In the genomic region with DNA sequence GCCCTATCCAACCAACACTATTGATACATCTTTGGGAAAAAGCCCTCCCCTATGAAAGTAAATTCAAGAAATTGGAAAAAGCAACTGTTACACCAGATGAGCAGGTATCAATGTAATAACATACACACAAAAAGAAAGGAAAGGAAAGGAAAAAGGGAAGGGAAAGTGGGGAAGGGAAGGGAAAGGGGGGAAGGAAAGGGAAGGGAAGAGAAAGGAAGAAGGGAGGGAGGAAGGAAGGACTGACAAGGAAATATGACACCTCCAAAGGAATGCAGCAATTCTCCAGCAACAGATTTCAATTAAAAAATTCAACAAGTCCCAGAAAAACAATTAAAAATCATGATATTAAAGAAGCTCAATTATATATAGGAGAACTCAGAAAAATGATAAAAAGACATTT, we compare ENCODE assay signal across 40 cellular contexts.
"Had no signal": no experiment of that assay in that cellular context is flagged by ENCODE, and none has a peak within 500 bp of the region (broad histone marks: within the 10 kb centered on the region; RNA-seq: fewer than 3 reads in every experiment).

No MANE protein-coding gene starts in this region.

- ATAC-seq: activated naive CD4-positive, alpha-beta T cell treated with anti-CD3 and anti-CD28 coated beads, Interleukin-2, amount 50 U/mL, for 72 hours; activated naive CD8-positive, alpha-beta T cell treated with anti-CD3 and anti-CD28 coated beads, Interleukin-2, amount 50 U/mL, for 24 hours; activated T-cell treated with anti-CD3 and anti-CD28 coated beads, Interleukin-2, amount 50 U/mL, for 4 hours; activated T-cell treated with anti-CD3 and anti-CD28 coated beads, Interleukin-2, amount 50 U/mL, for 72 hours; activated T-helper 17 cell treated with anti-CD3 and anti-CD28 coated beads, Interleukin-2, amount 50 U/mL, for 72 hours; body of pancreas had no signal

- DNase-seq: activated effector memory CD4-positive, alpha-beta T cell treated with anti-CD3 and anti-CD28 coated beads, Interleukin-2, amount 50 U/mL, for 16 hours; activated effector memory CD4-positive, alpha-beta T cell treated with Interleukin-2 at 50 U/mL for 16 hours; activated gamma-delta T cell; activated gamma-delta T cell treated with Interleukin-2 at 50 U/mL for 16 hours; activated naive CD4-positive, alpha-beta T cell; activated naive CD4-positive, alpha-beta T cell treated with anti-CD3 and anti-CD28 coated beads for 36 hours; activated naive CD4-positive, alpha-beta T cell treated with anti-CD3 and anti-CD28 coated beads, Interleukin-2, amount 10 ng/mL, durations not matched to agents 7 days and 5 days; activated naive CD4-positive, alpha-beta T cell treated with anti-CD3 and anti-CD28 coated beads, Interleukin-2, amount 50 U/mL, for 16 hours; activated naive CD4-positive, alpha-beta T cell treated with Interleukin-2 at 50 U/mL for 16 hours; activated naive CD8-positive, alpha-beta T cell treated with anti-CD3 and anti-CD28 coated beads for 36 hours; activated naive CD8-positive, alpha-beta T cell treated with anti-CD3 and anti-CD28 coated beads, Interleukin-2, amount 10 ng/mL, durations not matched to agents 7 days and 5 days; activated naive CD8-positive, alpha-beta T cell treated with anti-CD3 and anti-CD28 coated beads, Interleukin-2, amount 50 U/mL, for 24 hours; activated T-cell treated with anti-CD3 and anti-CD28 coated beads, Interleukin-2, amount 50 U/mL, for 1 hour; activated T-cell treated with anti-CD3 and anti-CD28 coated beads, Interleukin-2, amount 50 U/mL, for 24 hours; activated T-cell treated with anti-CD3 and anti-CD28 coated beads, Interleukin-2, amount 50 U/mL, for 4 hours; activated T-cell treated with anti-CD3 and anti-CD28 coated beads, Interleukin-2, amount 50 U/mL, for 48 hours; activated T-cell treated with anti-CD3 and anti-CD28 coated beads, Interleukin-2, amount 50 U/mL, for 72 hours; adrenal gland; amniotic stem cell; amygdala; anterior cingulate cortex; aorta; body of pancreas; brain microvascular endothelial cell; caudate nucleus; central memory CD4-positive, alpha-beta T cell; cerebellar nuclear complex had no signal

- H3K36me3 Mint-ChIP-seq: activated naive CD4-positive, alpha-beta T cell treated with anti-CD3 and anti-CD28 coated beads, Interleukin-2, amount 10 ng/mL, durations not matched to agents 7 days and 5 days; activated naive CD4-positive, alpha-beta T cell treated with anti-CD3 and anti-CD28 coated beads, Interleukin-2, amount 50 U/mL, for 24 hours; activated naive CD4-positive, alpha-beta T cell treated with anti-CD3 and anti-CD28 coated beads, Interleukin-2, amount 50 U/mL, for 72 hours; activated naive CD8-positive, alpha-beta T cell; activated naive CD8-positive, alpha-beta T cell treated with anti-CD3 and anti-CD28 coated beads for 36 hours; activated naive CD8-positive, alpha-beta T cell treated with anti-CD3 and anti-CD28 coated beads, Interleukin-2, amount 10 ng/mL, durations not matched to agents 7 days and 5 days; brain had no signal

- H3K4me3 Mint-ChIP-seq: activated naive CD4-positive, alpha-beta T cell treated with anti-CD3 and anti-CD28 coated beads for 36 hours; activated naive CD4-positive, alpha-beta T cell treated with anti-CD3 and anti-CD28 coated beads, Interleukin-2, amount 10 ng/mL, durations not matched to agents 7 days and 5 days; activated naive CD4-positive, alpha-beta T cell treated with anti-CD3 and anti-CD28 coated beads, Interleukin-2, amount 50 U/mL, for 24 hours; activated naive CD8-positive, alpha-beta T cell; activated naive CD8-positive, alpha-beta T cell treated with anti-CD3 and anti-CD28 coated beads for 36 hours; activated naive CD8-positive, alpha-beta T cell treated with anti-CD3 and anti-CD28 coated beads, Interleukin-2, amount 10 ng/mL, durations not matched to agents 7 days and 5 days; activated naive CD8-positive, alpha-beta T cell treated with anti-CD3 and anti-CD28 coated beads, Interleukin-2, amount 50 U/mL, for 24 hours; activated T-cell treated with anti-CD3 and anti-CD28 coated beads, Interleukin-2, amount 50 U/mL, for 24 hours; activated T-cell treated with anti-CD3 and anti-CD28 coated beads, Interleukin-2, amount 50 U/mL, for 4 hours; activated T-cell treated with anti-CD3 and anti-CD28 coated beads, Interleukin-2, amount 50 U/mL, for 72 hours; activated T-helper 1 cell treated with anti-CD3 and anti-CD28 coated beads, Interleukin-12 subunit alpha, Interleukin-12 subunit beta, Interleukin-2, Interleukin-4 antibody, amounts not matched to agents 30 ng/mL and 10 ng/mL and 1 ng/mL, durations not matched to agents 14 hours and 24 hours and 36 hours; activated T-helper 17 cell treated with anti-CD3 and anti-CD28 coated beads, Interleukin-2, amount 50 U/mL, for 72 hours; brain; central memory CD8-positive, alpha-beta T cell had no signal

- H3K9me3 ChIP-seq: adrenal gland, ascending aorta, body of pancreas had no signal

- H3K27me3 ChIP-seq: adrenal gland, ascending aorta, body of pancreas, brain microvascular endothelial cell, breast epithelium, cardiac muscle cell had no signal

- H3K4me1 ChIP-seq: adrenal gland, ascending aorta, body of pancreas, breast epithelium had no signal

- H3K4me1 Mint-ChIP-seq: activated naive CD4-positive, alpha-beta T cell treated with anti-CD3 and anti-CD28 coated beads, Interleukin-2, amount 10 ng/mL, durations not matched to agents 7 days and 5 days; activated naive CD4-positive, alpha-beta T cell treated with anti-CD3 and anti-CD28 coated beads, Interleukin-2, amount 50 U/mL, for 24 hours; activated naive CD8-positive, alpha-beta T cell treated with anti-CD3 and anti-CD28 coated beads for 36 hours; activated naive CD8-positive, alpha-beta T cell treated with anti-CD3 and anti-CD28 coated beads, Interleukin-2, amount 50 U/mL, for 24 hours; activated T-helper 17 cell treated with anti-CD3 and anti-CD28 coated beads, Interleukin-2, amount 50 U/mL, for 72 hours; brain; central memory CD8-positive, alpha-beta T cell had no signal

- H3K36me3 ChIP-seq: adrenal gland, ascending aorta, brain microvascular endothelial cell, breast epithelium, cardiac muscle cell had no signal

- H3K27ac ChIP-seq: adrenal gland, ascending aorta, body of pancreas, brain microvascular endothelial cell, breast epithelium, cardiac muscle cell had no signal

- H3K27me3 Mint-ChIP-seq: activated naive CD4-positive, alpha-beta T cell treated with anti-CD3 and anti-CD28 coated beads, Interleukin-2, amount 10 ng/mL, durations not matched to agents 7 days and 5 days; activated naive CD8-positive, alpha-beta T cell treated with anti-CD3 and anti-CD28 coated beads for 36 hours; activated naive CD8-positive, alpha-beta T cell treated with anti-CD3 and anti-CD28 coated beads, Interleukin-2, amount 10 ng/mL, durations not matched to agents 7 days and 5 days; central memory CD8-positive, alpha-beta T cell had no signal

- H3K9me3 Mint-ChIP-seq: activated naive CD4-positive, alpha-beta T cell treated with anti-CD3 and anti-CD28 coated beads, Interleukin-2, amount 10 ng/mL, durations not matched to agents 7 days and 5 days; activated naive CD4-positive, alpha-beta T cell treated with anti-CD3 and anti-CD28 coated beads, Interleukin-2, amount 50 U/mL, for 24 hours; activated naive CD8-positive, alpha-beta T cell treated with anti-CD3 and anti-CD28 coated beads, Interleukin-2, amount 10 ng/mL, durations not matched to agents 7 days and 5 days; activated naive CD8-positive, alpha-beta T cell treated with anti-CD3 and anti-CD28 coated beads, Interleukin-2, amount 50 U/mL, for 24 hours; activated T-cell treated with anti-CD3 and anti-CD28 coated beads, Interleukin-2, amount 50 U/mL, for 24 hours; activated T-cell treated with anti-CD3 and anti-CD28 coated beads, Interleukin-2, amount 50 U/mL, for 4 hours; activated T-helper 1 cell treated with anti-CD3 and anti-CD28 coated beads, Interleukin-12 subunit alpha, Interleukin-12 subunit beta, Interleukin-2, Interleukin-4 antibody, amounts not matched to agents 30 ng/mL and 10 ng/mL and 1 ng/mL, durations not matched to agents 14 hours and 24 hours and 36 hours; activated T-helper 17 cell treated with anti-CD3 and anti-CD28 coated beads, Interleukin-2, amount 50 U/mL, for 72 hours; activated T-helper 2 cell treated with anti-CD3 and anti-CD28 coated beads, Interferon-gamma antibody, Interleukin-2, Interleukin-4, amounts not matched to agents 10 μg/mL and 5 μg/mL and 100 μg/mL, durations not matched to agents 14 hours and 24 hours and 36 hours had no signal

- H3K27ac Mint-ChIP-seq: activated naive CD4-positive, alpha-beta T cell treated with anti-CD3 and anti-CD28 coated beads for 36 hours; activated naive CD4-positive, alpha-beta T cell treated with anti-CD3 and anti-CD28 coated beads, Interleukin-2, amount 10 ng/mL, durations not matched to agents 7 days and 5 days; activated naive CD4-positive, alpha-beta T cell treated with anti-CD3 and anti-CD28 coated beads, Interleukin-2, amount 50 U/mL, for 24 hours; activated naive CD4-positive, alpha-beta T cell treated with anti-CD3 and anti-CD28 coated beads, Interleukin-2, amount 50 U/mL, for 72 hours; activated naive CD8-positive, alpha-beta T cell; activated naive CD8-positive, alpha-beta T cell treated with anti-CD3 and anti-CD28 coated beads for 36 hours; activated naive CD8-positive, alpha-beta T cell treated with anti-CD3 and anti-CD28 coated beads, Interleukin-2, amount 10 ng/mL, durations not matched to agents 7 days and 5 days; activated naive CD8-positive, alpha-beta T cell treated with anti-CD3 and anti-CD28 coated beads, Interleukin-2, amount 50 U/mL, for 24 hours; activated T-cell treated with anti-CD3 and anti-CD28 coated beads, Interleukin-2, amount 50 U/mL, for 24 hours; activated T-cell treated with anti-CD3 and anti-CD28 coated beads, Interleukin-2, amount 50 U/mL, for 72 hours; activated T-helper 1 cell treated with anti-CD3 and anti-CD28 coated beads, Interleukin-12 subunit alpha, Interleukin-12 subunit beta, Interleukin-2, Interleukin-4 antibody, amounts not matched to agents 30 ng/mL and 10 ng/mL and 1 ng/mL, durations not matched to agents 14 hours and 24 hours and 36 hours; activated T-helper 17 cell treated with anti-CD3 and anti-CD28 coated beads, Interleukin-2, amount 50 U/mL, for 72 hours; activated T-helper 2 cell treated with anti-CD3 and anti-CD28 coated beads, Interferon-gamma antibody, Interleukin-2, Interleukin-4, amounts not matched to agents 10 μg/mL and 5 μg/mL and 100 μg/mL, durations not matched to agents 14 hours and 24 hours and 36 hours; brain had no signal

- FAIRE-seq: astrocyte, bronchial epithelial cell had no signal

- H3K4me3 ChIP-seq: adrenal gland, ascending aorta, body of pancreas, breast epithelium, cardiac muscle cell had no signal
